14 cellular contexts compared by ENCODE assay signal in genomic region chr22:40237788-40238424, GRCh38.
DNase-seq lines count a peak whose midpoint lies in the region; TF ChIP-seq lines count a peak whose summit lies in the region.
"Had no signal": no experiment of that assay in that cellular context is flagged by ENCODE, and none has a peak within 500 bp of the region (broad histone marks: within the 10 kb centered on the region; RNA-seq: fewer than 3 reads in every experiment).

No MANE protein-coding gene starts in this region.

- no peak overlapping the region for H3K9ac ChIP-seq in MM.1S (ENCODE audit: low read length)
- no peak overlapping the region for H3K9ac ChIP-seq in skeletal muscle satellite cell (ENCODE audit: low read depth, low read length)

- H3K27me3 ChIP-seq in MM.1S (replicated peaks; ENCODE audit: insufficient read depth, low read length) (no peaks in the 10 kb centered on the region), skeletal muscle satellite cell (ENCODE audit: control insufficient read depth, insufficient read depth, low read length) (no peaks in the 10 kb centered on the region)

- no peaks in the 10 kb centered on the region for H3K9me3 Mint-ChIP-seq in activated CD4-positive, alpha-beta T cell treated with anti-CD3 and anti-CD28 coated beads, Interleukin-2, amount 10 ng/mL, durations not matched to agents 24 days and 14 days
- no peaks in the 10 kb centered on the region for H3K9me3 Mint-ChIP-seq in chondrocyte (ENCODE audit: low read depth)
- H3K9me3 Mint-ChIP-seq: endodermal cell had no signal

- no peaks in the 10 kb centered on the region for H3K27me3 Mint-ChIP-seq in activated CD4-positive, alpha-beta T cell treated with anti-CD3 and anti-CD28 coated beads, Interleukin-2, amount 10 ng/mL, durations not matched to agents 24 days and 14 days
- H3K27me3 Mint-ChIP-seq in chondrocyte (ENCODE audit: low read depth), result no peaks in the 10 kb centered on the region

- H3K4me1 Mint-ChIP-seq in activated CD4-positive, alpha-beta T cell treated with anti-CD3 and anti-CD28 coated beads, Interleukin-2, amount 10 ng/mL, durations not matched to agents 24 days and 14 days, result peaks cover 53% of the 10 kb centered on the region
- H3K4me1 Mint-ChIP-seq in chondrocyte (ENCODE audit: low read depth), result peaks cover 56% of the 10 kb centered on the region

- no peaks in the 10 kb centered on the region for H3K9me2 ChIP-seq in MM.1S (replicated peaks; ENCODE audit: insufficient read depth, low read length)

- H3K79me2 ChIP-seq in MM.1S (ENCODE audit: low read length), result peaks cover 86% of the 10 kb centered on the region

- H3F3A ChIP-seq in MM.1S (ENCODE audit: insufficient read depth, low read length), result peaks cover 11% of the 10 kb centered on the region; the same call in 1 of the 2 replicates

- H3K36me3 ChIP-seq in MM.1S (replicated peaks; ENCODE audit: insufficient read depth, low read length), result no peaks in the 10 kb centered on the region
- peaks cover 4% of the 10 kb centered on the region for H3K36me3 ChIP-seq in skeletal muscle satellite cell (ENCODE audit: insufficient read depth, low read length)

- H3K4me3 Mint-ChIP-seq in activated CD4-positive, alpha-beta T cell treated with anti-CD3 and anti-CD28 coated beads, Interleukin-2, amount 10 ng/mL, durations not matched to agents 24 days and 14 days, result no peak overlapping the region
- no peak overlapping the region for H3K4me3 Mint-ChIP-seq in chondrocyte (ENCODE audit: unreplicated experiment)
- H3K4me3 Mint-ChIP-seq: endodermal cell had no signal

- peak overlapping the region; percentile 42; the same call in 1 of the 2 replicates for H3K27ac ChIP-seq in MM.1S (ENCODE audit: low read length)

- peak overlapping the region; percentile 46 for H3K4me2 ChIP-seq in MM.1S (ENCODE audit: low read depth, low read length)
- peak overlapping the region; percentile 67 for H3K4me2 ChIP-seq in skeletal muscle satellite cell (ENCODE audit: low read length)
- H3K4me2 ChIP-seq: smooth muscle cell had no signal

- peaks cover 19% of the 10 kb centered on the region for H3K4me1 ChIP-seq in MM.1S (ENCODE audit: low read length)
- H3K4me1 ChIP-seq in skeletal muscle satellite cell (ENCODE audit: control insufficient read depth, insufficient read depth, low read length), result peaks cover 39% of the 10 kb centered on the region

- no peaks in the 10 kb centered on the region for H4K20me1 ChIP-seq in MM.1S (ENCODE audit: insufficient read depth, low read length)

- H3K27ac Mint-ChIP-seq in activated CD4-positive, alpha-beta T cell treated with anti-CD3 and anti-CD28 coated beads, Interleukin-2, amount 10 ng/mL, durations not matched to agents 24 days and 14 days, result peak overlapping the region; percentile 49
- H3K27ac Mint-ChIP-seq in chondrocyte (ENCODE audit: unreplicated experiment), result peak overlapping the region; percentile 84

- H3K9me3 ChIP-seq in MM.1S (replicated peaks; ENCODE audit: insufficient read depth, low read length), result no peaks in the 10 kb centered on the region
- no peaks in the 10 kb centered on the region for H3K9me3 ChIP-seq in skeletal muscle satellite cell (replicated peaks; ENCODE audit: low read length)

- no peak overlapping the region for H2AFZ ChIP-seq in MM.1S (ENCODE audit: low read length)

- peaks cover 14% of the 10 kb centered on the region for H3K36me3 Mint-ChIP-seq in activated CD4-positive, alpha-beta T cell treated with anti-CD3 and anti-CD28 coated beads, Interleukin-2, amount 10 ng/mL, durations not matched to agents 24 days and 14 days (ENCODE audit: low read depth)
- H3K36me3 Mint-ChIP-seq in chondrocyte (ENCODE audit: low read depth), result peaks cover 1% of the 10 kb centered on the region

- no peak for DNase-seq in activated CD4-positive, alpha-beta T cell treated with anti-CD3 and anti-CD28 coated beads, Interleukin-2, amount 10 ng/mL, durations not matched to agents 24 days and 14 days
- no peak for DNase-seq in activated CD4-positive, alpha-beta T cell treated with anti-CD3 and anti-CD28 coated beads, Interleukin-2, amount 50 U/mL, for 1 hour
- DNase-seq in MM.1S, result no peak
- DNase-seq in chondrocyte (ENCODE audit: low spot score), result no peak
- no peak for DNase-seq in A172 (ENCODE audit: low spot score)
- DNase-seq in NCI-H2107 treated with DMSO at 0.1 percent for 48 hours (lab: John Stamatoyannopoulos, UW; ENCODE audit: unreplicated experiment), result no peak
- no peak for DNase-seq in NCI-H82 treated with DMSO at 0.1 percent for 48 hours (lab: John Stamatoyannopoulos, UW; ENCODE audit: unreplicated experiment)
- DNase-seq: ACHN, endodermal cell, KG1, mesendoderm, NCI-H2171 treated with DMSO at 0.1 percent for 48 hours had no signal

- intact Hi-C loops in activated CD4-positive, alpha-beta T cell treated with anti-CD3 and anti-CD28 coated beads, Interleukin-2, amount 10 ng/mL, durations not matched to agents 24 days and 14 days (cut with micrococcal nuclease), result no loop called here

- no peak for TF ChIP-seq CTCF in MM.1S (IDR thresholded peaks at IDR 0.05; ENCODE audit: low read length)
- no peak for TF ChIP-seq CTCF in chondrocyte (IDR thresholded peaks at IDR 0.05)

- H3K4me3 ChIP-seq in MM.1S (ENCODE audit: low read length) (no peak overlapping the region), skeletal muscle satellite cell (ENCODE audit: low read length) (no peak overlapping the region)
- H3K4me3 ChIP-seq: smooth muscle cell had no signal
